ENCODE assay signal across 15 cellular contexts in the genomic region with DNA sequence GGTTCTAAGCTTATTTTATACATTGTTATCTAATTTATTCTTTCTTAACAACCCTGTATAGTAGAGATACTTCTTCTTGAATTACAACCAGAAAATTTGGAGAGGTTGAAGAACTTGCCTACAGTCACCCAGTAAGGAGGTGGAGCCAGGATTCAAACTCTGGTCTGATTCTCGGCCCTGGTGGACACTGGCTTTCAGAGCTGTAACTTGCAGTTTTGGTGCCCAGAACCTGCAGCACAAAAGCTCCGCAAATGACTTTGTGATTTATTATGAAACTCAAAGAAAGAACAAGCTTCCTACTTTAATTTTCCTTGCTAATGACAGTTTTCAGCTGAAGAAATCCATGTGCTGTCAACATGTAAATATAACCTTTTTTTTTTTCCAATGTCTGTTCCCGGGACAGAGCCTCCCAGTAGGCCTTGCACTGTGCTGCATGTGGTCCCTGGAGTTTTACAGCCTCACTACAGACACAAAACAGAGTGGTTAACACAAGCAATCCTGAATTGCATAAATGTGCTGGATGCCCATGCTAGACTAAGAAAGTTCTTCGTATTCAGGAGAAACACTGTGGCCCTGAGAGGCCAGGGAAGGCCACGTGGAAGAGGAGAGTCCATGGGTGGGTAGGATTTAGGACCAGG.
A peak's percentile ranks its signal among the peaks of the same experiment; 100 is the strongest.
DNase-seq lines count a peak whose midpoint lies in the region; ATAC-seq, FAIRE-seq and TF ChIP-seq lines count a peak whose summit lies in the region.
"Had no signal": no experiment of that assay in that cellular context is flagged by ENCODE, and none has a peak within 500 bp of the region (broad histone marks: within the 10 kb centered on the region; RNA-seq: fewer than 3 reads in every experiment).

No MANE protein-coding gene starts in this region.

- intact Hi-C loops in lower lobe of right lung (cut with DNase I), result no loop called here
- intact Hi-C loops in spleen (cut with DNase I; ENCODE audit: low total_unique reads), result no loop called here

- no peak for TF ChIP-seq POLR2A in spleen (IDR thresholded peaks at IDR 0.05)

- H3K27me3 ChIP-seq in GM23248 (replicated peaks; ENCODE audit: insufficient read depth) (no peaks in the 10 kb centered on the region), lower lobe of right lung (ENCODE audit: low read depth) (no peaks in the 10 kb centered on the region), spleen (replicated peaks in 1 of 7) (no peaks in the 10 kb centered on the region), H7 (ENCODE audit: control insufficient read depth, insufficient read depth, low read length) (no peaks in the 10 kb centered on the region)

- H3K9ac ChIP-seq in GM23248, result no peak overlapping the region

- H3K4me1 ChIP-seq in GM23248 (ENCODE audit: insufficient read depth) (peaks cover 22% of the 10 kb centered on the region), lower lobe of right lung (peaks cover 26% of the 10 kb centered on the region), spleen (peaks cover 0 to 64% (median 27%) of the 10 kb centered on the region in 6 donors)

- no peaks in the 10 kb centered on the region for H4K20me1 ChIP-seq in GM23248 (ENCODE audit: insufficient read depth)

- no peaks in the 10 kb centered on the region for H3K79me2 ChIP-seq in GM23248 (ENCODE audit: insufficient read depth)

- H3K9me2 ChIP-seq in GM23248 (ENCODE audit: insufficient read depth), result no peaks in the 10 kb centered on the region

- ATAC-seq in lower lobe of right lung (peak in 1 of 2 donors; percentile 29), HG03571 (IDR thresholded peaks at IDR 0.05; ENCODE audit: unreplicated experiment) (no peak)
- ATAC-seq: activated CD4-positive, CD25-positive, alpha-beta regulatory T cell treated with anti-CD3 and anti-CD28 coated beads, Interleukin-2, amount 50 U/mL, for 24 hours; GM23338 had no signal

- H3F3A ChIP-seq in GM23248 (ENCODE audit: insufficient read depth), result peaks cover 8% of the 10 kb centered on the region

- in situ Hi-C loops in GM23248 (cut with MboI), result no loop called here

- H2AFZ ChIP-seq in GM23248, result no peak overlapping the region
- H2AFZ ChIP-seq: GM23338 had no signal

- H3K9me3 ChIP-seq in GM23248 (ENCODE audit: low read depth) (no peaks in the 10 kb centered on the region), lower lobe of right lung (no peaks in the 10 kb centered on the region), spleen (no peaks in the 10 kb centered on the region)

- no peak for TF ChIP-seq CTCF in lower lobe of right lung (IDR thresholded peaks at IDR 0.05)
- TF ChIP-seq CTCF in spleen (IDR thresholded peaks at IDR 0.05 in 8 of 11, conservative IDR thresholded peaks at IDR 0.05 in 3 of 11), result no peak

- peak; percentile 84 for FAIRE-seq in endometrium (lab: Jason Lieb, UNC)

- no peaks in the 10 kb centered on the region for H3K36me3 ChIP-seq in GM23248 (ENCODE audit: low read depth)
- H3K36me3 ChIP-seq in lower lobe of right lung, result no peaks in the 10 kb centered on the region
- no peaks in the 10 kb centered on the region for H3K36me3 ChIP-seq in spleen
- no peaks in the 10 kb centered on the region for H3K36me3 ChIP-seq in H7 (replicated peaks; ENCODE audit: control insufficient read depth, insufficient read depth, low read length)

- H3K4me3 ChIP-seq in GM23248, result no peak overlapping the region
- no peak overlapping the region for H3K4me3 ChIP-seq in lower lobe of right lung
- no peak overlapping the region for H3K4me3 ChIP-seq in spleen
- H3K4me3 ChIP-seq in H7 (ENCODE audit: insufficient read depth, low read depth, low read length), result no peak overlapping the region
- H3K4me3 ChIP-seq: GM23338 had no signal

- DNase-seq in GM23248 (no peak), lower lobe of right lung (no peak), spleen (no peak), H7 (no peak), SK-N-DZ (ENCODE audit: low spot score) (no peak), activated gamma-delta T cell (lab: John Stamatoyannopoulos, UW) (no peak)
- DNase-seq: activated T-cell treated with anti-CD3 and anti-CD28 coated beads for 4 hours, dermis blood vessel endothelial cell, NCI-H1105, NCI-H2171, RPMI8226 had no signal

- H3K4me2 ChIP-seq in GM23248 (ENCODE audit: unreplicated experiment), result no peak overlapping the region
- H3K4me2 ChIP-seq: GM23338 had no signal

- 0 out of 2 replicates have a peak overlapping the region, but pooled peaks have one; percentile 9 for H3K27ac ChIP-seq in GM23248
- peak overlapping the region; percentile 65 for H3K27ac ChIP-seq in lower lobe of right lung
- H3K27ac ChIP-seq in spleen, result peak overlapping the region in 5 of 8 donors; percentile 67 to 80 (median 71)

- WGBS in GM23248 (ENCODE audit: low coverage in 1 of 2, low lambda C conversion rate in 2 of 2, missing lambda C conversion rate in 2 of 2), 2 experiments, result 39 to 40% methylated on average over 5 of the region's 5 CpGs
- 73 to 85% (median 75%) methylated on average over 5 of the region's 5 CpGs for WGBS in spleen, 5 donors

Comparison
In these comparisons a context has a peak if more than half of its experiments do, and no peak if none do; other contexts are left out.
1. H3K27ac ChIP-seq: peak in every context shown above with its lines; median percentile 71 in spleen; 65 in lower lobe of right lung; 9 in GM23248.